ENCODE assay signal across 9 cellular contexts in the genomic region with DNA sequence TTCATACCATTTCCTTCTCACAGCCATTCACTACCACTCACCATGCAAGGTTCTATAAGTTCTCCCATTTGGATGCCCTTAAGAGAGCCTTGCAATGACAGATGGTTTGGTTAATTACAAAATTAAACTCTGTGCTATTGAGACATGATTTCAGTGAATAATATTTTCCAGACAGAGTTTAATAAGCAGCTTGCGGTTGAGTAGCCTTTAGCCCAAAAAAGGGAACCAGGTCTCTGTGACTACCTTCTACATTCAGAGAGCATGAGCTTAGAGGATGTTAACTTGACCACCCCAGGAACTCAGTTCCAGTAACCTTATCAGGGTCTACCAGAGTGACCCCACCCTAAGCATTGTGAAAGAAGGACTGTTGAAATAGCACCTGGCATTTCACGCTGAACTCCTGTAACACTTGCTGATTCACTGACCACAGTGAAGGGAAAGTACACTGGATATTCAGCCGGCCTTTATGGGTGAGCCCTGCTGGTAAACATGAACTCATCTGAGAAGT.
A peak's percentile ranks its signal among the peaks of the same experiment; 100 is the strongest.
DNase-seq lines count a peak whose midpoint lies in the region; ATAC-seq and TF ChIP-seq lines count a peak whose summit lies in the region.
"Had no signal": no experiment of that assay in that cellular context is flagged by ENCODE, and none has a peak within 500 bp of the region (broad histone marks: within the 10 kb centered on the region; RNA-seq: fewer than 3 reads in every experiment).

No MANE protein-coding gene starts in this region.

- BruUV-seq in PC-3 (replicated peaks; lab: Mats Ljungman, UMichigan): no TSS peak

- no peak overlapping the region for H3K4me3 Mint-ChIP-seq in CD8-positive, alpha-beta memory T cell
- no peak overlapping the region for H3K4me3 Mint-ChIP-seq in activated T-helper 17 cell treated with anti-CD3 and anti-CD28 coated beads, Interleukin-2, amount 50 U/mL, for 72 hours

- no peaks in the 10 kb centered on the region for H3K79me2 ChIP-seq in PC-3 (ENCODE audit: low read length)

- H3K27me3 ChIP-seq in PC-3 (ENCODE audit: low read length) (no peaks in the 10 kb centered on the region), kidney epithelial cell (ENCODE audit: control insufficient read depth, insufficient read depth, low read length) (no peaks in the 10 kb centered on the region)
- no peaks in the 10 kb centered on the region for H3K27me3 ChIP-seq in CD8-positive, alpha-beta memory T cell (ENCODE audit: insufficient read depth, low read length, poor library complexity, severe bottlenecking)

- no peaks in the 10 kb centered on the region for H4K20me1 ChIP-seq in PC-3 (ENCODE audit: low read length)

- H2AFZ ChIP-seq in PC-3 (ENCODE audit: low read length): no peak overlapping the region

- DNase-seq in Right ventricle myocardium inferior (ENCODE audit: missing footprints): no peak
- no peak for DNase-seq in left ventricle myocardium superior
- peak; percentile 94 for DNase-seq in PC-3
- DNase-seq in kidney epithelial cell (ENCODE audit: low read depth): peak; percentile 86
- DNase-seq in CD8-positive, alpha-beta memory T cell: no peak
- no peak for DNase-seq in stimulated activated CD4-positive, alpha-beta T cell treated with anti-CD3 and anti-CD28 coated beads, Interleukin-1b, Interleukin-23, amount 100 ng/mL, for 48 hours

- H3K4me2 ChIP-seq in PC-3 (ENCODE audit: low read length): peak overlapping the region; percentile 28

- H3K4me1 ChIP-seq in PC-3 (ENCODE audit: insufficient read depth, low read length): peaks cover 22% of the 10 kb centered on the region
- no peaks in the 10 kb centered on the region for H3K4me1 ChIP-seq in CD8-positive, alpha-beta memory T cell (ENCODE audit: insufficient read depth, low read length)

- no peaks in the 10 kb centered on the region for H3K9me3 ChIP-seq in PC-3 (ENCODE audit: low read length)
- no peaks in the 10 kb centered on the region for H3K9me3 ChIP-seq in CD8-positive, alpha-beta memory T cell (ENCODE audit: low read length)

- TF ChIP-seq CTCF in PC-3 (conservative IDR thresholded peaks at IDR 0.05; ENCODE audit: low read depth, low read length) (no peak), kidney epithelial cell (IDR thresholded peaks at IDR 0.05; ENCODE audit: insufficient read depth, low read length, poor library complexity, severe bottlenecking) (no peak)

- peaks cover 0 to 5% (median 0%) of the 10 kb centered on the region in 5 donors for H3K9me3 Mint-ChIP-seq in CD8-positive, alpha-beta memory T cell
- no peaks in the 10 kb centered on the region for H3K9me3 Mint-ChIP-seq in activated T-helper 17 cell treated with anti-CD3 and anti-CD28 coated beads, Interleukin-2, amount 50 U/mL, for 72 hours

- no peaks in the 10 kb centered on the region for H3K36me3 Mint-ChIP-seq in CD8-positive, alpha-beta memory T cell
- no peaks in the 10 kb centered on the region for H3K36me3 Mint-ChIP-seq in activated T-helper 17 cell treated with anti-CD3 and anti-CD28 coated beads, Interleukin-2, amount 50 U/mL, for 72 hours (ENCODE audit: low read depth)

- H3F3A ChIP-seq in PC-3 (ENCODE audit: low read length, unreplicated experiment): no peaks in the 10 kb centered on the region

- H3K27me3 Mint-ChIP-seq in CD8-positive, alpha-beta memory T cell: no peaks in the 10 kb centered on the region
- no peaks in the 10 kb centered on the region for H3K27me3 Mint-ChIP-seq in activated T-helper 17 cell treated with anti-CD3 and anti-CD28 coated beads, Interleukin-2, amount 50 U/mL, for 72 hours

- H3K4me1 Mint-ChIP-seq in CD8-positive, alpha-beta memory T cell: no peaks in the 10 kb centered on the region
- H3K4me1 Mint-ChIP-seq in activated T-helper 17 cell treated with anti-CD3 and anti-CD28 coated beads, Interleukin-2, amount 50 U/mL, for 72 hours: no peaks in the 10 kb centered on the region

- CTCF ChIA-PET in PC-3 (lab: Charles Lee): no interaction called here
- CTCF ChIA-PET in CD8-positive, alpha-beta memory T cell (lab: Charles Lee): no interaction called here

- no peaks in the 10 kb centered on the region for H3K9me2 ChIP-seq in PC-3 (replicated peaks; ENCODE audit: low read length)

- H3K27ac ChIP-seq in PC-3 (ENCODE audit: low read length): peak overlapping the region; percentile 87
- no peak overlapping the region for H3K27ac ChIP-seq in CD8-positive, alpha-beta memory T cell (ENCODE audit: low read depth, low read length)
- H3K27ac ChIP-seq: C4-2B had no signal

- peak overlapping the region; percentile 54 for H3K9ac ChIP-seq in PC-3 (ENCODE audit: low read length)

- H3K27ac Mint-ChIP-seq in CD8-positive, alpha-beta memory T cell: no peak overlapping the region
- no peak overlapping the region for H3K27ac Mint-ChIP-seq in activated T-helper 17 cell treated with anti-CD3 and anti-CD28 coated beads, Interleukin-2, amount 50 U/mL, for 72 hours

- H3K4me3 ChIP-seq in PC-3 (ENCODE audit: low read length) (no peak overlapping the region), kidney epithelial cell (ENCODE audit: low read depth, low read length) (no peak overlapping the region)
- no peak overlapping the region for H3K4me3 ChIP-seq in CD8-positive, alpha-beta memory T cell (ENCODE audit: low read length)

- ATAC-seq in Right ventricle myocardium inferior: peak; percentile 13
- ATAC-seq in left ventricle myocardium superior: no peak
- ATAC-seq in HG03025 (IDR thresholded peaks at IDR 0.05; ENCODE audit: low FRiP score, unreplicated experiment): peak; percentile 67
- peak; percentile 100 for ATAC-seq in PC-3
- no peak for ATAC-seq in activated T-helper 17 cell treated with anti-CD3 and anti-CD28 coated beads, Interleukin-2, amount 50 U/mL, for 72 hours (replicated peaks)

- POLR2A ChIA-PET in PC-3 (lab: Charles Lee; ENCODE audit: unreplicated experiment): interaction anchor here (0.6 kb wide), 1 partner anchor 66 kb away, joined by 3 read pairs; no protein-coding TSS in a partner anchor
- POLR2A ChIA-PET in CD8-positive, alpha-beta memory T cell (lab: Charles Lee): no interaction called here

- intact Hi-C loops in Right ventricle myocardium inferior (cut with DNase I): no loop called here
- intact Hi-C loops in left ventricle myocardium superior (cut with micrococcal nuclease): no loop called here
- intact Hi-C loops in PC-3 (cut with micrococcal nuclease): loop anchor here (5.0 kb wide), 1 partner anchor 76 kb away; no protein-coding TSS in a partner anchor

- H3K36me3 ChIP-seq in PC-3 (ENCODE audit: low read depth, low read length) (no peaks in the 10 kb centered on the region), kidney epithelial cell (ENCODE audit: control insufficient read depth, insufficient read depth, low read length) (no peaks in the 10 kb centered on the region)
- no peaks in the 10 kb centered on the region for H3K36me3 ChIP-seq in CD8-positive, alpha-beta memory T cell (ENCODE audit: insufficient read depth, low read length)

Comparison
In these comparisons a context has a peak if more than half of its experiments do, and no peak if none do; other contexts are left out.
1. ATAC-seq: peak in Right ventricle myocardium inferior (single experiment), HG03025 (single experiment) and PC-3 (single experiment); none in left ventricle myocardium superior (single experiment) and activated T-helper 17 cell treated with anti-CD3 and anti-CD28 coated beads, Interleukin-2, amount 50 U/mL, for 72 hours (single experiment).
2. DNase-seq: peak in PC-3 (single experiment) and kidney epithelial cell (single experiment); none in Right ventricle myocardium inferior (single experiment), left ventricle myocardium superior (single experiment), CD8-positive, alpha-beta memory T cell (0 of 5) and stimulated activated CD4-positive, alpha-beta T cell treated with anti-CD3 and anti-CD28 coated beads, Interleukin-1b, Interleukin-23, amount 100 ng/mL, for 48 hours (single experiment).